In genomic region chr2:229343661-229344060, GRCh38 we compare ENCODE assay signal across 24 cellular contexts.
"Had no signal": no experiment of that assay in that cellular context is flagged by ENCODE, and none has a peak within 500 bp of the region (broad histone marks: within the 10 kb centered on the region; RNA-seq: fewer than 3 reads in every experiment).

No MANE protein-coding gene starts in this region.

- H3K4me1 Mint-ChIP-seq: activated CD4-positive, alpha-beta T cell treated with anti-CD3 and anti-CD28 coated beads, Interleukin-2, amount 10 ng/mL, durations not matched to agents 7 days and 5 days; activated CD8-positive, alpha-beta memory T cell treated with anti-CD3 and anti-CD28 coated beads, Interleukin-2, amount 10 ng/mL, durations not matched to agents 7 days and 5 days; activated naive CD4-positive, alpha-beta T cell treated with anti-CD3 and anti-CD28 coated beads, Interleukin-2, amount 10 ng/mL, durations not matched to agents 7 days and 5 days; activated naive CD8-positive, alpha-beta T cell treated with anti-CD3 and anti-CD28 coated beads, Interleukin-2, amount 50 U/mL, for 24 hours; stimulated activated memory B cell treated with anti-CD40 and anti-IgM and Interleukin-4, amounts not matched to agents 10 μg/mL and 1 μg/mL and 100 μg/mL, for 72 hours had no signal

- H3K36me3 Mint-ChIP-seq: activated CD8-positive, alpha-beta memory T cell treated with anti-CD3 and anti-CD28 coated beads, Interleukin-2, amount 10 ng/mL, durations not matched to agents 7 days and 5 days; activated naive CD4-positive, alpha-beta T cell treated with anti-CD3 and anti-CD28 coated beads, Interleukin-2, amount 10 ng/mL, durations not matched to agents 7 days and 5 days; naive B cell; stimulated activated memory B cell treated with anti-CD40 and anti-IgM and Interleukin-4, amounts not matched to agents 10 μg/mL and 1 μg/mL and 100 μg/mL, for 72 hours had no signal

- H3K27ac Mint-ChIP-seq: activated CD4-positive, alpha-beta T cell treated with anti-CD3 and anti-CD28 coated beads, Interleukin-2, amount 10 ng/mL, durations not matched to agents 7 days and 5 days; activated CD8-positive, alpha-beta memory T cell treated with anti-CD3 and anti-CD28 coated beads, Interleukin-2, amount 10 ng/mL, durations not matched to agents 7 days and 5 days; activated CD8-positive, alpha-beta T cell treated with anti-CD3 and anti-CD28 coated beads for 36 hours; activated naive CD4-positive, alpha-beta T cell treated with anti-CD3 and anti-CD28 coated beads, Interleukin-2, amount 10 ng/mL, durations not matched to agents 7 days and 5 days; activated naive CD8-positive, alpha-beta T cell treated with anti-CD3 and anti-CD28 coated beads, Interleukin-2, amount 50 U/mL, for 24 hours; brain; dendritic cell treated with granulocyte-macrophage colony-stimulating factor and Interleukin-4, amounts not matched to agents 40 ng/mL and 50 ng/mL, for 4 days; stimulated activated memory B cell treated with anti-CD40 and anti-IgM and Interleukin-4, amounts not matched to agents 10 μg/mL and 1 μg/mL and 100 μg/mL, for 72 hours had no signal

- H3K9me3 ChIP-seq: esophagus muscularis mucosa, upper lobe of left lung had no signal

- H3K36me3 ChIP-seq: esophagus muscularis mucosa, heart right ventricle, upper lobe of left lung had no signal

- H3K4me3 ChIP-seq: esophagus muscularis mucosa, heart right ventricle, upper lobe of left lung had no signal

- H3K27ac ChIP-seq: esophagus muscularis mucosa, heart right ventricle, parathyroid adenoma, upper lobe of left lung, VCaP had no signal

- ATAC-seq: activated CD4-positive, CD25-positive, alpha-beta regulatory T cell treated with anti-CD3 and anti-CD28 coated beads, Interleukin-2, amount 50 U/mL, for 24 hours; activated CD8-positive, alpha-beta memory T cell treated with anti-CD3 and anti-CD28 coated beads, Interleukin-2, amount 10 ng/mL, durations not matched to agents 7 days and 5 days; activated CD8-positive, alpha-beta T cell treated with anti-CD3 and anti-CD28 coated beads for 36 hours; activated naive CD8-positive, alpha-beta T cell treated with anti-CD3 and anti-CD28 coated beads, Interleukin-2, amount 50 U/mL, for 24 hours; heart right ventricle; left colon; right cardiac atrium; stimulated activated memory B cell treated with anti-CD40 and anti-IgM and Interleukin-4, amounts not matched to agents 10 μg/mL and 1 μg/mL and 100 μg/mL, for 72 hours had no signal

- H3K9ac ChIP-seq: parathyroid adenoma had no signal

- H3K79me2 ChIP-seq: parathyroid adenoma had no signal

- H3K4me3 Mint-ChIP-seq: activated CD4-positive, alpha-beta T cell treated with anti-CD3 and anti-CD28 coated beads, Interleukin-2, amount 10 ng/mL, durations not matched to agents 7 days and 5 days; activated CD8-positive, alpha-beta memory T cell treated with anti-CD3 and anti-CD28 coated beads, Interleukin-2, amount 10 ng/mL, durations not matched to agents 7 days and 5 days; activated CD8-positive, alpha-beta T cell treated with anti-CD3 and anti-CD28 coated beads for 36 hours; activated naive CD4-positive, alpha-beta T cell treated with anti-CD3 and anti-CD28 coated beads, Interleukin-2, amount 10 ng/mL, durations not matched to agents 7 days and 5 days; activated naive CD8-positive, alpha-beta T cell treated with anti-CD3 and anti-CD28 coated beads, Interleukin-2, amount 50 U/mL, for 24 hours; brain; dendritic cell treated with granulocyte-macrophage colony-stimulating factor and Interleukin-4, amounts not matched to agents 40 ng/mL and 50 ng/mL, for 4 days; naive B cell; stimulated activated memory B cell treated with anti-CD40 and anti-IgM and Interleukin-4, amounts not matched to agents 10 μg/mL and 1 μg/mL and 100 μg/mL, for 72 hours had no signal

- H2AFZ ChIP-seq: parathyroid adenoma had no signal

- H3K27me3 ChIP-seq: esophagus muscularis mucosa, upper lobe of left lung had no signal

- H3K9me3 Mint-ChIP-seq: activated CD4-positive, alpha-beta T cell treated with anti-CD3 and anti-CD28 coated beads, Interleukin-2, amount 10 ng/mL, durations not matched to agents 7 days and 5 days; activated CD8-positive, alpha-beta T cell treated with anti-CD3 and anti-CD28 coated beads for 36 hours; activated naive CD4-positive, alpha-beta T cell treated with anti-CD3 and anti-CD28 coated beads, Interleukin-2, amount 10 ng/mL, durations not matched to agents 7 days and 5 days; activated naive CD8-positive, alpha-beta T cell treated with anti-CD3 and anti-CD28 coated beads, Interleukin-2, amount 50 U/mL, for 24 hours; dendritic cell treated with granulocyte-macrophage colony-stimulating factor and Interleukin-4, amounts not matched to agents 40 ng/mL and 50 ng/mL, for 4 days; stimulated activated memory B cell treated with anti-CD40 and anti-IgM and Interleukin-4, amounts not matched to agents 10 μg/mL and 1 μg/mL and 100 μg/mL, for 72 hours had no signal

- H3K4me1 ChIP-seq: esophagus muscularis mucosa, parathyroid adenoma, upper lobe of left lung had no signal

- DNase-seq: activated CD4-positive, alpha-beta T cell treated with anti-CD3 and anti-CD28 coated beads, Interleukin-2, amount 10 ng/mL, durations not matched to agents 7 days and 5 days; activated CD8-positive, alpha-beta memory T cell treated with anti-CD3 and anti-CD28 coated beads, Interleukin-2, amount 10 ng/mL, durations not matched to agents 7 days and 5 days; activated CD8-positive, alpha-beta T cell treated with anti-CD3 and anti-CD28 coated beads for 36 hours; activated effector memory CD4-positive, alpha-beta T cell treated with anti-CD3 and anti-CD28 coated beads, Interleukin-2, amount 50 U/mL, for 16 hours; activated naive CD4-positive, alpha-beta T cell treated with anti-CD3 and anti-CD28 coated beads, Interleukin-2, amount 10 ng/mL, durations not matched to agents 7 days and 5 days; activated naive CD8-positive, alpha-beta T cell treated with anti-CD3 and anti-CD28 coated beads, Interleukin-2, amount 50 U/mL, for 24 hours; activated T-cell treated with anti-CD3 and anti-CD28 coated beads for 4 hours; anterior cingulate cortex; effector CD8-positive, alpha-beta T cell; heart right ventricle; islet precursor cell; left colon; mesendoderm; naive B cell; right cardiac atrium; stimulated activated CD4-positive, alpha-beta T cell treated with anti-CD3 and anti-CD28 coated beads, Interleukin-2, amount 100 ng/mL, for 24 hours; upper lobe of left lung had no signal

- H3K27me3 Mint-ChIP-seq: activated CD4-positive, alpha-beta T cell treated with anti-CD3 and anti-CD28 coated beads, Interleukin-2, amount 10 ng/mL, durations not matched to agents 7 days and 5 days; activated CD8-positive, alpha-beta memory T cell treated with anti-CD3 and anti-CD28 coated beads, Interleukin-2, amount 10 ng/mL, durations not matched to agents 7 days and 5 days; activated CD8-positive, alpha-beta T cell treated with anti-CD3 and anti-CD28 coated beads for 36 hours; activated naive CD4-positive, alpha-beta T cell treated with anti-CD3 and anti-CD28 coated beads, Interleukin-2, amount 10 ng/mL, durations not matched to agents 7 days and 5 days; stimulated activated memory B cell treated with anti-CD40 and anti-IgM and Interleukin-4, amounts not matched to agents 10 μg/mL and 1 μg/mL and 100 μg/mL, for 72 hours had no signal
